Comparison of ENCODE assay signal across 8 cellular contexts in genomic region chr2:43387092-43388062, GRCh38.
DNase-seq lines count a peak whose midpoint lies in the region; ATAC-seq, FAIRE-seq and TF ChIP-seq lines count a peak whose summit lies in the region.

No MANE protein-coding gene starts in this region.

- no peaks in the 10 kb centered on the region for H3K36me3 ChIP-seq in bronchial epithelial cell (ENCODE audit: control insufficient read depth, insufficient read depth, low read length)
- no peaks in the 10 kb centered on the region for H3K36me3 ChIP-seq in tibial artery

- peaks cover 48% of the 10 kb centered on the region for H3K4me1 Mint-ChIP-seq in activated CD8-positive, alpha-beta T cell treated with anti-CD3 and anti-CD28 coated beads for 36 hours (ENCODE audit: low read depth)
- H3K4me1 Mint-ChIP-seq in activated CD8-positive, alpha-beta T cell treated with anti-CD3 and anti-CD28 coated beads, Interleukin-2, amount 10 ng/mL, durations not matched to agents 7 days and 5 days (ENCODE audit: low read depth) = peaks cover 28% of the 10 kb centered on the region
- peaks cover 14% of the 10 kb centered on the region for H3K4me1 Mint-ChIP-seq in progenitor cell of endocrine pancreas (ENCODE audit: low read depth)

- H3K27ac Mint-ChIP-seq in activated CD8-positive, alpha-beta T cell treated with anti-CD3 and anti-CD28 coated beads for 36 hours = peak overlapping the region; percentile 7
- H3K27ac Mint-ChIP-seq in activated CD8-positive, alpha-beta T cell treated with anti-CD3 and anti-CD28 coated beads, Interleukin-2, amount 10 ng/mL, durations not matched to agents 7 days and 5 days = no peak overlapping the region
- H3K27ac Mint-ChIP-seq in progenitor cell of endocrine pancreas = no peak overlapping the region

- H3K4me3 Mint-ChIP-seq in activated CD8-positive, alpha-beta T cell treated with anti-CD3 and anti-CD28 coated beads for 36 hours = no peak overlapping the region
- no peak overlapping the region for H3K4me3 Mint-ChIP-seq in activated CD8-positive, alpha-beta T cell treated with anti-CD3 and anti-CD28 coated beads, Interleukin-2, amount 10 ng/mL, durations not matched to agents 7 days and 5 days
- no peak overlapping the region for H3K4me3 Mint-ChIP-seq in progenitor cell of endocrine pancreas (ENCODE audit: low read depth)

- DNase-seq in activated CD8-positive, alpha-beta T cell treated with anti-CD3 and anti-CD28 coated beads for 36 hours = peak; percentile 11
- DNase-seq in activated CD8-positive, alpha-beta T cell treated with anti-CD3 and anti-CD28 coated beads, Interleukin-2, amount 10 ng/mL, durations not matched to agents 7 days and 5 days = no peak
- DNase-seq in bronchial epithelial cell (ENCODE audit: low read depth) (peak; percentile 76), tibial artery (peak in 1 of 2 donors; percentile 35), DMS79 (lab: John Stamatoyannopoulos, UW) (no peak), progenitor cell of endocrine pancreas (ENCODE audit: low spot score, unreplicated experiment) (no peak), ureter (ENCODE audit: low spot score) (no peak)

- H3K4me1 ChIP-seq in tibial artery = peaks cover 0 to 51% (median 21%) of the 10 kb centered on the region in 4 donors

- H3K4me3 ChIP-seq in bronchial epithelial cell (ENCODE audit: low read depth, low read length) (no peak overlapping the region), tibial artery (no peak overlapping the region)

- intact Hi-C loops in activated CD8-positive, alpha-beta T cell treated with anti-CD3 and anti-CD28 coated beads for 36 hours (cut with micrococcal nuclease) = no loop called here
- intact Hi-C loops in tibial artery (cut with DNase I; ENCODE audit: low total_unique reads) = no loop called here

- FAIRE-seq in bronchial epithelial cell (lab: Jason Lieb, UNC) = no peak

- peaks cover 3% of the 10 kb centered on the region for H3K36me3 Mint-ChIP-seq in activated CD8-positive, alpha-beta T cell treated with anti-CD3 and anti-CD28 coated beads for 36 hours (ENCODE audit: low read depth)
- H3K36me3 Mint-ChIP-seq in activated CD8-positive, alpha-beta T cell treated with anti-CD3 and anti-CD28 coated beads, Interleukin-2, amount 10 ng/mL, durations not matched to agents 7 days and 5 days (ENCODE audit: low read depth) = peaks cover 6% of the 10 kb centered on the region
- H3K36me3 Mint-ChIP-seq in progenitor cell of endocrine pancreas (ENCODE audit: insufficient read depth) = peaks cover 3% of the 10 kb centered on the region

- no peak for TF ChIP-seq CTCF in activated CD8-positive, alpha-beta T cell treated with anti-CD3 and anti-CD28 coated beads for 36 hours (IDR thresholded peaks at IDR 0.05)
- TF ChIP-seq CTCF in bronchial epithelial cell (IDR thresholded peaks at IDR 0.05; ENCODE audit: insufficient read depth, low read length, severe bottlenecking) = no peak
- TF ChIP-seq CTCF in tibial artery (IDR thresholded peaks at IDR 0.05) = no peak
- no peak for TF ChIP-seq CTCF in progenitor cell of endocrine pancreas (IDR thresholded peaks at IDR 0.05; ENCODE audit: unreplicated experiment)

- POLR2A ChIA-PET in activated CD8-positive, alpha-beta T cell treated with anti-CD3 and anti-CD28 coated beads for 36 hours (lab: Charles Lee) = interaction anchor here (0.6 kb wide), 1 partner anchor 105 kb away, joined by 5 read pairs; no protein-coding TSS in a partner anchor
- POLR2A ChIA-PET in activated CD8-positive, alpha-beta T cell treated with anti-CD3 and anti-CD28 coated beads, Interleukin-2, amount 10 ng/mL, durations not matched to agents 7 days and 5 days (lab: Charles Lee) = no interaction called here

- H3K27me3 ChIP-seq in bronchial epithelial cell (ENCODE audit: control insufficient read depth, insufficient read depth, low read length) = no peaks in the 10 kb centered on the region
- H3K27me3 ChIP-seq in tibial artery = no peaks in the 10 kb centered on the region

- H3K27me3 Mint-ChIP-seq in activated CD8-positive, alpha-beta T cell treated with anti-CD3 and anti-CD28 coated beads for 36 hours = no peaks in the 10 kb centered on the region
- H3K27me3 Mint-ChIP-seq in activated CD8-positive, alpha-beta T cell treated with anti-CD3 and anti-CD28 coated beads, Interleukin-2, amount 10 ng/mL, durations not matched to agents 7 days and 5 days (ENCODE audit: low read depth) = no peaks in the 10 kb centered on the region
- H3K27me3 Mint-ChIP-seq in progenitor cell of endocrine pancreas = no peaks in the 10 kb centered on the region

- H3K9me3 ChIP-seq in tibial artery = no peaks in the 10 kb centered on the region

- peak; percentile 73 for ATAC-seq in activated CD8-positive, alpha-beta T cell treated with anti-CD3 and anti-CD28 coated beads for 36 hours
- ATAC-seq in activated CD8-positive, alpha-beta T cell treated with anti-CD3 and anti-CD28 coated beads, Interleukin-2, amount 10 ng/mL, durations not matched to agents 7 days and 5 days = no peak
- peak; percentile 74 for ATAC-seq in HG03108 (IDR thresholded peaks at IDR 0.05; ENCODE audit: unreplicated experiment)

- H3K9me3 Mint-ChIP-seq in activated CD8-positive, alpha-beta T cell treated with anti-CD3 and anti-CD28 coated beads for 36 hours = no peaks in the 10 kb centered on the region
- H3K9me3 Mint-ChIP-seq in activated CD8-positive, alpha-beta T cell treated with anti-CD3 and anti-CD28 coated beads, Interleukin-2, amount 10 ng/mL, durations not matched to agents 7 days and 5 days (ENCODE audit: insufficient read depth) = no peaks in the 10 kb centered on the region
- H3K9me3 Mint-ChIP-seq in progenitor cell of endocrine pancreas (ENCODE audit: low read depth) = no peaks in the 10 kb centered on the region

- CTCF ChIA-PET in activated CD8-positive, alpha-beta T cell treated with anti-CD3 and anti-CD28 coated beads for 36 hours (lab: Charles Lee) = interaction anchor here (0.7 to 1.6 kb wide), 3 partner anchors 37 to 117 kb away, joined by 3 to 6 read pairs (median 3); no protein-coding TSS in a partner anchor
- CTCF ChIA-PET in activated CD8-positive, alpha-beta T cell treated with anti-CD3 and anti-CD28 coated beads, Interleukin-2, amount 10 ng/mL, durations not matched to agents 7 days and 5 days (lab: Charles Lee) = interaction anchor here (0.9 to 1.6 kb wide), 4 partner anchors 21 to 97 kb away, joined by 3 to 4 read pairs (median 3); no protein-coding TSS in a partner anchor

- H3K27ac ChIP-seq in tibial artery = peak overlapping the region; percentile 39 to 58

Comparison
In these comparisons a context has a peak if more than half of its experiments do, and no peak if none do; other contexts are left out.
1. DNase-seq: peak in activated CD8-positive, alpha-beta T cell treated with anti-CD3 and anti-CD28 coated beads for 36 hours (single experiment) and bronchial epithelial cell (single experiment); none in activated CD8-positive, alpha-beta T cell treated with anti-CD3 and anti-CD28 coated beads, Interleukin-2, amount 10 ng/mL, durations not matched to agents 7 days and 5 days (single experiment), DMS79 (single experiment), progenitor cell of endocrine pancreas (single experiment) and ureter (single experiment).